ENCODE assay signal across 9 cellular contexts in genomic region chr14:23559010-23559920, GRCh38. TPM values are rescaled to one million over a fixed set of nuclear protein-coding genes. Genes with fewer than 3 reads are reported as not detected.
DNase-seq lines count a peak whose midpoint lies in the region; ATAC-seq and TF ChIP-seq lines count a peak whose summit lies in the region.
"Had no signal": no experiment of that assay in that cellular context is flagged by ENCODE, and none has a peak within 500 bp of the region (broad histone marks: within the 10 kb centered on the region; RNA-seq: fewer than 3 reads in every experiment).

No MANE protein-coding gene starts in this region.

- intact Hi-C loops in uterus (cut with DNase I; ENCODE audit: low total_unique reads), result no loop called here

- H3K36me3 ChIP-seq in osteoblast (ENCODE audit: insufficient read depth, low read length) (peaks cover 20% of the 10 kb centered on the region), uterus (no peaks in the 10 kb centered on the region)

- TF ChIP-seq POLR2A in uterus (IDR thresholded peaks at IDR 0.05), result no peak

- H4K20me1 ChIP-seq in osteoblast (ENCODE audit: insufficient read depth, low read length), result peaks cover 23% of the 10 kb centered on the region

- peak; percentile 99 for TF ChIP-seq CTCF in epithelial cell of proximal tubule (conservative IDR thresholded peaks at IDR 0.05; ENCODE audit: low read depth, low read length)
- TF ChIP-seq CTCF in osteoblast (IDR thresholded peaks at IDR 0.05; ENCODE audit: extremely low read depth, low read depth, low read length), result peak; percentile 97
- peak; percentile 47 to 79 (median 55) for TF ChIP-seq CTCF in uterus (IDR thresholded peaks at IDR 0.05)

- H3K27me3 ChIP-seq in osteoblast (ENCODE audit: insufficient read depth, low read length) (no peaks in the 10 kb centered on the region), uterus (no peaks in the 10 kb centered on the region)

- no peak overlapping the region for H3K27ac ChIP-seq in osteoblast (ENCODE audit: low read depth, low read length)
- H3K27ac ChIP-seq in uterus, result no peak overlapping the region

- DNase-seq in NCI-H524 (lab: John Stamatoyannopoulos, UW) (peak; percentile 31 to 75), NCI-H524 treated with DMSO at 0.1 percent for 48 hours (lab: John Stamatoyannopoulos, UW) (no peak), NCI-H2196 (lab: John Stamatoyannopoulos, UW; ENCODE audit: unreplicated experiment) (peak; percentile 69), epithelial cell of proximal tubule (ENCODE audit: low read depth) (no peak), osteoblast (ENCODE audit: insufficient read length, low spot score, missing footprints) (peak; percentile 92), uterus (no peak)
- DNase-seq in activated CD8-positive, alpha-beta memory T cell treated with anti-CD3 and anti-CD28 coated beads for 48 hours (ENCODE audit: low read depth in 2 of 3, low spot score in 2 of 3), result peak in 2 of 3 experiments; percentile 47 to 60

- no peak overlapping the region for H3K4me2 ChIP-seq in osteoblast (ENCODE audit: insufficient read depth, low read length)

- H3K4me3 ChIP-seq in epithelial cell of proximal tubule (ENCODE audit: low read depth, low read length) (no peak overlapping the region), osteoblast (ENCODE audit: insufficient read depth, low read length) (no peak overlapping the region), uterus (no peak overlapping the region)

- ATAC-seq in HG03378 (IDR thresholded peaks at IDR 0.05; ENCODE audit: unreplicated experiment), result no peak

- H3K9me3 ChIP-seq in osteoblast (ENCODE audit: low read depth, low read length), result no peaks in the 10 kb centered on the region
- H3K9me3 ChIP-seq in uterus, result no peaks in the 10 kb centered on the region

- no peak overlapping the region for H2AFZ ChIP-seq in osteoblast (ENCODE audit: low read length)

- peaks cover 24% of the 10 kb centered on the region for H3K79me2 ChIP-seq in osteoblast (ENCODE audit: insufficient read depth, low read length)

- H3K4me1 ChIP-seq in osteoblast (ENCODE audit: insufficient read depth, low read length), result peaks cover 17% of the 10 kb centered on the region
- peaks cover 4 to 9% of the 10 kb centered on the region in 2 donors for H3K4me1 ChIP-seq in uterus

RNA-seq across cellular contexts. Expression of gene THTPA, which starts 3.2 kb away (rescaled TPM):
- total RNA-seq in epithelial cell of proximal tubule, result 10.4 and 37.2 TPM in 2 replicates
- 27.4 and 27.5 TPM in 2 replicates for total RNA-seq in osteoblast
- total RNA-seq in uterus, result 10 to 100 TPM in 3 of 4 donors, 1 to 10 TPM in 1; 6.4 to 16.8 (median 15.2) TPM

RNA-seq across cellular contexts. Expression of gene ZFHX2, which starts 7.7 kb away (rescaled TPM):
- total RNA-seq in epithelial cell of proximal tubule, result 0.58 and 0.81 TPM in 2 replicates
- total RNA-seq in osteoblast, result 0.59 and 0.72 TPM in 2 replicates
- total RNA-seq in uterus, result 1 to 10 TPM in 1 of 4 donors, under 1 TPM in 1, not detected in 2; 0.35 to 1.7 TPM

RNA-seq across cellular contexts. Expression of gene AP1G2, which starts 8.3 kb away (rescaled TPM):
- total RNA-seq in epithelial cell of proximal tubule (55.4 and 89.9 TPM in 2 replicates), osteoblast (7.7 and 10.9 TPM in 2 replicates), uterus (10 to 100 TPM; 38.9 to 98.8 (median 68.8) TPM)

RNA-seq across cellular contexts. Expression of gene JPH4, which starts 19.3 kb away (rescaled TPM):
- total RNA-seq in epithelial cell of proximal tubule, result 0.06 TPM in 1 of 2 replicates, not detected in the other
- total RNA-seq in osteoblast, result not detected in 2 replicates
- total RNA-seq in uterus, result 10 to 100 TPM in 2 of 4 donors, 1 to 10 TPM in 2; 2.4 to 49.2 (median 19.9) TPM
- total RNA-seq: glomerular endothelial cell had no signal

Comparison
In these comparisons a context has a peak if more than half of its experiments do, and no peak if none do; other contexts are left out.
1. DNase-seq: peak in NCI-H524 (2 of 2), NCI-H2196 (single experiment), activated CD8-positive, alpha-beta memory T cell treated with anti-CD3 and anti-CD28 coated beads for 48 hours (2 of 3) and osteoblast (single experiment); none in NCI-H524 treated with DMSO at 0.1 percent for 48 hours (single experiment), epithelial cell of proximal tubule (single experiment) and uterus (0 of 2).
2. Peak in every context shown above with its lines, with median percentiles within 50 percentile points of each other: CTCF ChIP-seq.